In genomic region chr15:58477228-58477627, GRCh38 we compare ENCODE assay signal across 10 cellular contexts. TPM values are rescaled to one million over a fixed set of nuclear protein-coding genes. Genes with fewer than 3 reads are reported as not detected.
DNase-seq lines count a peak whose midpoint lies in the region; ATAC-seq and TF ChIP-seq lines count a peak whose summit lies in the region.
"Had no signal": no experiment of that assay in that cellular context is flagged by ENCODE, and none has a peak within 500 bp of the region (broad histone marks: within the 10 kb centered on the region; RNA-seq: fewer than 3 reads in every experiment).

No MANE protein-coding gene starts in this region.

- CTCF ChIA-PET in PC-9 (lab: Charles Lee): no interaction called here

- no peaks in the 10 kb centered on the region for H3K9me3 Mint-ChIP-seq in activated T-helper 1 cell treated with anti-CD3 and anti-CD28 coated beads, Interleukin-12 subunit alpha, Interleukin-12 subunit beta, Interleukin-2, Interleukin-4 antibody, amounts not matched to agents 30 ng/mL and 10 ng/mL and 1 ng/mL, durations not matched to agents 14 hours and 24 hours and 36 hours
- H3K9me3 Mint-ChIP-seq in natural killer cell: no peaks in the 10 kb centered on the region
- H3K9me3 Mint-ChIP-seq: activated naive CD4-positive, alpha-beta T cell treated with anti-CD3 and anti-CD28 coated beads, Interleukin-2, amount 50 U/mL, for 24 hours; WTC11 had no signal

- no peaks in the 10 kb centered on the region for H3K9me3 ChIP-seq in PC-9 (ENCODE audit: insufficient read depth, low read depth)

- H3K27ac Mint-ChIP-seq in activated T-helper 1 cell treated with anti-CD3 and anti-CD28 coated beads, Interleukin-12 subunit alpha, Interleukin-12 subunit beta, Interleukin-2, Interleukin-4 antibody, amounts not matched to agents 30 ng/mL and 10 ng/mL and 1 ng/mL, durations not matched to agents 14 hours and 24 hours and 36 hours: peak overlapping the region; percentile 75
- H3K27ac Mint-ChIP-seq in natural killer cell: peak overlapping the region; percentile 88 to 91
- H3K27ac Mint-ChIP-seq: WTC11 had no signal

- peaks cover 13% of the 10 kb centered on the region; the same call in 1 of the 2 replicates for H3F3A ChIP-seq in PC-9 (ENCODE audit: insufficient read depth, low read depth)

- no peak overlapping the region for H3K4me3 Mint-ChIP-seq in activated T-helper 1 cell treated with anti-CD3 and anti-CD28 coated beads, Interleukin-12 subunit alpha, Interleukin-12 subunit beta, Interleukin-2, Interleukin-4 antibody, amounts not matched to agents 30 ng/mL and 10 ng/mL and 1 ng/mL, durations not matched to agents 14 hours and 24 hours and 36 hours
- peak overlapping the region; percentile 11 for H3K4me3 Mint-ChIP-seq in natural killer cell
- H3K4me3 Mint-ChIP-seq: activated naive CD4-positive, alpha-beta T cell treated with anti-CD3 and anti-CD28 coated beads, Interleukin-2, amount 50 U/mL, for 24 hours; WTC11 had no signal

- no peaks in the 10 kb centered on the region for H4K20me1 ChIP-seq in PC-9 (ENCODE audit: insufficient read depth)

- H3K36me3 ChIP-seq in PC-9 (ENCODE audit: low read depth): no peaks in the 10 kb centered on the region

- no peak for TF ChIP-seq CTCF in natural killer cell (IDR thresholded peaks at IDR 0.05)
- no peak for TF ChIP-seq CTCF in lower leg skin (IDR thresholded peaks at IDR 0.05)
- TF ChIP-seq CTCF in PC-9 (conservative IDR thresholded peaks at IDR 0.05): no peak

- H3K4me1 Mint-ChIP-seq in activated T-helper 1 cell treated with anti-CD3 and anti-CD28 coated beads, Interleukin-12 subunit alpha, Interleukin-12 subunit beta, Interleukin-2, Interleukin-4 antibody, amounts not matched to agents 30 ng/mL and 10 ng/mL and 1 ng/mL, durations not matched to agents 14 hours and 24 hours and 36 hours (ENCODE audit: low read depth): peaks cover 62% of the 10 kb centered on the region
- H3K4me1 Mint-ChIP-seq in natural killer cell: peaks cover 56 to 67% of the 10 kb centered on the region in 2 donors

- H2AFZ ChIP-seq in PC-9: no peak overlapping the region

- H3K4me2 ChIP-seq in PC-9: no peak overlapping the region

- no peak for TF ChIP-seq POLR2A in lower leg skin (IDR thresholded peaks at IDR 0.05)

- H3K4me3 ChIP-seq in lower leg skin (ENCODE audit: low read depth, poor library complexity, severe bottlenecking): no peak overlapping the region
- no peak overlapping the region for H3K4me3 ChIP-seq in PC-9

- 48 to 50% methylated on average over 6 of the region's 6 CpGs for WGBS in lower leg skin, 2 donors

- H3K4me1 ChIP-seq in PC-9 (replicated peaks; ENCODE audit: insufficient read depth): peaks cover 30% of the 10 kb centered on the region

- no peak for ATAC-seq in natural killer cell
- ATAC-seq: WTC11 had no signal

- H3K27me3 ChIP-seq in PC-9 (ENCODE audit: insufficient read depth, low read depth): no peaks in the 10 kb centered on the region

- H3K79me2 ChIP-seq in PC-9 (ENCODE audit: low read depth): peaks cover 11% of the 10 kb centered on the region

- no peak overlapping the region for H3K27ac ChIP-seq in PC-9

- BruUV-seq in PC-9 (replicated peaks; lab: Mats Ljungman, UMichigan): no TSS peak

- H3K27me3 Mint-ChIP-seq in activated T-helper 1 cell treated with anti-CD3 and anti-CD28 coated beads, Interleukin-12 subunit alpha, Interleukin-12 subunit beta, Interleukin-2, Interleukin-4 antibody, amounts not matched to agents 30 ng/mL and 10 ng/mL and 1 ng/mL, durations not matched to agents 14 hours and 24 hours and 36 hours (ENCODE audit: insufficient read depth): no peaks in the 10 kb centered on the region
- no peaks in the 10 kb centered on the region for H3K27me3 Mint-ChIP-seq in natural killer cell (ENCODE audit: low read depth in 2 of 2)
- H3K27me3 Mint-ChIP-seq: activated naive CD4-positive, alpha-beta T cell treated with anti-CD3 and anti-CD28 coated beads, Interleukin-2, amount 50 U/mL, for 24 hours had no signal

- peaks cover 12% of the 10 kb centered on the region for H3K36me3 Mint-ChIP-seq in activated T-helper 1 cell treated with anti-CD3 and anti-CD28 coated beads, Interleukin-12 subunit alpha, Interleukin-12 subunit beta, Interleukin-2, Interleukin-4 antibody, amounts not matched to agents 30 ng/mL and 10 ng/mL and 1 ng/mL, durations not matched to agents 14 hours and 24 hours and 36 hours (ENCODE audit: low read depth)
- no peaks in the 10 kb centered on the region for H3K36me3 Mint-ChIP-seq in natural killer cell
- H3K36me3 Mint-ChIP-seq: activated naive CD4-positive, alpha-beta T cell treated with anti-CD3 and anti-CD28 coated beads, Interleukin-2, amount 50 U/mL, for 24 hours; WTC11 had no signal

- POLR2A ChIA-PET in PC-9 (lab: Charles Lee; ENCODE audit: unreplicated experiment): interaction anchor here (0.7 kb wide), 1 partner anchor 63 kb away, joined by 4 read pairs; no protein-coding TSS in a partner anchor

- DNase-seq in COR-L47 (lab: John Stamatoyannopoulos, UW): peak; percentile 1
- DNase-seq in MV-4-11 (lab: John Stamatoyannopoulos, UW): peak; percentile 79
- no peak for DNase-seq in activated T-helper 1 cell treated with anti-CD3 and anti-CD28 coated beads, Interleukin-12 subunit alpha, Interleukin-12 subunit beta, Interleukin-2, Interleukin-4 antibody, amounts not matched to agents 30 ng/mL and 10 ng/mL and 1 ng/mL, durations not matched to agents 14 hours and 24 hours and 36 hours (ENCODE audit: low spot score)
- no peak for DNase-seq in natural killer cell
- no peak for DNase-seq in lower leg skin (ENCODE audit: low spot score in 2 of 2)
- no peak for DNase-seq in PC-9
- DNase-seq in DMS79 treated with DMSO at 0.1 percent for 48 hours (lab: John Stamatoyannopoulos, UW): no peak
- no peak for DNase-seq in DMS 273 (lab: John Stamatoyannopoulos, UW; ENCODE audit: unreplicated experiment)

- H3K9me2 ChIP-seq in PC-9 (ENCODE audit: insufficient read depth): no peaks in the 10 kb centered on the region

- intact Hi-C loops in activated T-helper 1 cell treated with anti-CD3 and anti-CD28 coated beads, Interleukin-12 subunit alpha, Interleukin-12 subunit beta, Interleukin-2, Interleukin-4 antibody, amounts not matched to agents 30 ng/mL and 10 ng/mL and 1 ng/mL, durations not matched to agents 14 hours and 24 hours and 36 hours (cut with micrococcal nuclease): no loop called here
- intact Hi-C loops in natural killer cell (cut with micrococcal nuclease): loop anchor here (10.0 kb wide), 2 partner anchors 78 to 278 kb away; no protein-coding TSS in a partner anchor
- intact Hi-C loops in lower leg skin (cut with DNase I; ENCODE audit: low total_unique reads): no loop called here
- intact Hi-C loops in PC-9 (cut with micrococcal nuclease; ENCODE audit: unreplicated experiment): loop anchor here (10.0 kb wide), 1 partner anchor 298 kb away; the partner anchor contains the start of gene MINDY2

RNA-seq across cellular contexts. Expression of gene LIPC, which starts 45.4 kb away (rescaled TPM):
- 0.62 and 0.69 TPM in 2 replicates for total RNA-seq in activated T-helper 1 cell treated with anti-CD3 and anti-CD28 coated beads, Interleukin-12 subunit alpha, Interleukin-12 subunit beta, Interleukin-2, Interleukin-4 antibody, amounts not matched to agents 30 ng/mL and 10 ng/mL and 1 ng/mL, durations not matched to agents 14 hours and 24 hours and 36 hours
- total RNA-seq in natural killer cell (1 to 10 TPM; 5.3 to 7.1 (median 5.3) TPM), lower leg skin (under 1 TPM in 2 of 4 donors, not detected in 2; 0.13 to 0.71 TPM), PC-9 (2021) (not detected in 2 replicates)
- total RNA-seq: WTC11 had no signal

Comparison
In these comparisons a context has a peak if more than half of its experiments do, and no peak if none do; other contexts are left out.
1. DNase-seq: peak in COR-L47 (single experiment) and MV-4-11 (single experiment); none in activated T-helper 1 cell treated with anti-CD3 and anti-CD28 coated beads, Interleukin-12 subunit alpha, Interleukin-12 subunit beta, Interleukin-2, Interleukin-4 antibody, amounts not matched to agents 30 ng/mL and 10 ng/mL and 1 ng/mL, durations not matched to agents 14 hours and 24 hours and 36 hours (single experiment), natural killer cell (single experiment), lower leg skin (0 of 2), PC-9 (0 of 2), DMS79 treated with DMSO at 0.1 percent for 48 hours (single experiment) and DMS 273 (single experiment).
2. intact Hi-C loops: an anchor here in natural killer cell (10.0 kb wide) and PC-9 (10.0 kb wide); none called in activated T-helper 1 cell treated with anti-CD3 and anti-CD28 coated beads, Interleukin-12 subunit alpha, Interleukin-12 subunit beta, Interleukin-2, Interleukin-4 antibody, amounts not matched to agents 30 ng/mL and 10 ng/mL and 1 ng/mL, durations not matched to agents 14 hours and 24 hours and 36 hours and lower leg skin.